Comparison of ENCODE assay signal across 1 cellular context in the genomic region with DNA sequence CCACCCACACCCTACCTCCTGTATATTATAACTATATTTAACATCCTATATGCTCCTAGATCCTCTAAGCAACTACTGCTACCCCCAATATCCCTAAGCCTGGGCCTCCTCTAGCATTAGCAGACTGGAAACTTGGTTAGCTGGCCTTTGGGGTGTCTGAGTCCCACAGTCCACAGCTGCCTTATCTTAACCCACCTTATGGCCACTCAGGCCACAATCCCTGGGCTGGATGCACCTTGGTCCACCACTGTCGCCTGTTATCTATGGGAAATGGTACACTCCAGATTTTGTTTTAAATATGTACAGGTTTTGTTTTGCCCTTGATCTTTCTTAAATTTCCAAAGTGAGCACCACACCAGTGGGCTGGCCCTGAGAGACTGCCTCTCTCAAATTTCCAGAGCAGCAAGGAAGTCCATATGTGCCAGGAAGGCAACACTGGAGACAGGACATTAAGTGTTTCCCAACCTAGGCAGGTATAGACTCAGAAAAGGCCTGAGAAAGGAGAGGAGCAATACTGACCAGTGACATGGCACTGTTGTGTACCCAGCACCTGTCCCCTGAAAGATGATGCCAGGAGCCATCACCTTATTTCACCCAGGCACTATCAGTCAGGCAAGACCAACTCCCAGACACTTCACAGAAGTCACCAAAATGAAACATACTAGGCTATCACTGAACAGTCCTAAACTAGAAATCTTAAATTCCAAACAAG.
TF ChIP-seq lines count a peak whose summit lies in the region.

No MANE protein-coding gene starts in this region.

TF ChIP-seq in HepG2, 621 proteins besides CTCF, POLR2A, EP300 and RAD21:
- TF ChIP-seq ZNF12 (CRISPR knock-in tag; IDR thresholded peaks at IDR 0.05) = no peak
- TF ChIP-seq ZFY (CRISPR knock-in tag; IDR thresholded peaks at IDR 0.05) = no peak
- TF ChIP-seq, protein P1, sequence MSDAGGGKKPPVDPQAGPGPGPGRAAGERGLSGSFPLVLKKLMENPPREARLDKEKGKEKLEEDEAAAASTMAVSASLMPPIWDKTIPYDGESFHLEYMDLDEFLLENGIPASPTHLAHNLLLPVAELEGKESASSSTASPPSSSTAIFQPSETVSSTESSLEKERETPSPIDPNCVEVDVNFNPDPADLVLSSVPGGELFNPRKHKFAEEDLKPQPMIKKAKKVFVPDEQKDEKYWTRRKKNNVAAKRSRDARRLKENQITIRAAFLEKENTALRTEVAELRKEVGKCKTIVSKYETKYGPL (CRISPR knock-in tag; IDR thresholded peaks at IDR 0.05) = no peak
- TF ChIP-seq ZNF788 (CRISPR knock-in tag; IDR thresholded peaks at IDR 0.05; ENCODE audit: borderline replicate concordance) = no peak
- TF ChIP-seq ASH2L (IDR thresholded peaks at IDR 0.05; ENCODE audit: insufficient read length, low read depth, low read length) = no peak
- TF ChIP-seq MYC (CRISPR knock-in tag; IDR thresholded peaks at IDR 0.05; ENCODE audit: borderline replicate concordance) = no peak
